In the genomic region with DNA sequence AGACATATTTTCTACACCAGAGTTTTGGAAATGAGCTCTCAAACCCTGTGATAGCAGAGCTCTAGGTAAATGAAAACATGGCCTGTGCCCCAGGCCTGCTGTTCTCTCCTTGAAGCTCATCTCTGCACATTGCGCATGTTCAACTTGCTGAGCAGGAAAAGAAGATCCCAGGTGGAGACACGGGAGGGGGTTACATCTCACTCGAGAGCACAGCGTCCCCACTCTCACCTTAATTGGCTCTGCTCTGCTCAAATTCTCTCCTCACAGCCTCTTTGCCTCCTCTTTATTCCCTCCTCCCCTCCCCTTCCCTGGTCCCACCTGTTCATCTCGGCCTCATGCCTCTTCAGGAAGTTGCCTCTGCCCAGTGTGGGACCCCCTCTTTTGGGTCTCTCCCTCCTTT, we compare ENCODE assay signal across 1 cellular context.
TF ChIP-seq lines count a peak whose summit lies in the region.

No MANE protein-coding gene starts in this region.

TF ChIP-seq in H1, 55 proteins besides CTCF, POLR2A, EP300 and RAD21:
- TF ChIP-seq, protein P1, sequence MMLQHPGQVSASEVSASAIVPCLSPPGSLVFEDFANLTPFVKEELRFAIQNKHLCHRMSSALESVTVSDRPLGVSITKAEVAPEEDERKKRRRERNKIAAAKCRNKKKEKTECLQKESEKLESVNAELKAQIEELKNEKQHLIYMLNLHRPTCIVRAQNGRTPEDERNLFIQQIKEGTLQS (IDR thresholded peaks at IDR 0.05; ENCODE audit: insufficient read depth, low read depth, low read length), result no peak
- TF ChIP-seq CBX5 (IDR thresholded peaks at IDR 0.05; ENCODE audit: low read depth, low read length) (no peak), CBX8 (IDR thresholded peaks at IDR 0.05; ENCODE audit: borderline replicate concordance, low read depth, low read length) (no peak), ZNF274 (IDR thresholded peaks at IDR 0.05; ENCODE audit: borderline replicate concordance, extremely low read depth, low read length) (no peak), SIRT6 (IDR thresholded peaks at IDR 0.05; ENCODE audit: low read length) (no peak), FOSL1 (IDR thresholded peaks at IDR 0.05; ENCODE audit: insufficient read depth, low read depth, low read length) (no peak), GTF2F1 (IDR thresholded peaks at IDR 0.05; ENCODE audit: borderline replicate concordance, low read depth, low read length) (no peak), SUZ12 (IDR thresholded peaks at IDR 0.05; ENCODE audit: low read length) (no peak), SIN3A (conservative IDR thresholded peaks at IDR 0.05 in 1 of 2, IDR thresholded peaks at IDR 0.05 in 1 of 2; ENCODE audit: low read depth in 1 of 2, low read length in 2 of 2) (no peak), SP2 (IDR thresholded peaks at IDR 0.05; ENCODE audit: low read length) (no peak)
- TF ChIP-seq, protein P2, sequence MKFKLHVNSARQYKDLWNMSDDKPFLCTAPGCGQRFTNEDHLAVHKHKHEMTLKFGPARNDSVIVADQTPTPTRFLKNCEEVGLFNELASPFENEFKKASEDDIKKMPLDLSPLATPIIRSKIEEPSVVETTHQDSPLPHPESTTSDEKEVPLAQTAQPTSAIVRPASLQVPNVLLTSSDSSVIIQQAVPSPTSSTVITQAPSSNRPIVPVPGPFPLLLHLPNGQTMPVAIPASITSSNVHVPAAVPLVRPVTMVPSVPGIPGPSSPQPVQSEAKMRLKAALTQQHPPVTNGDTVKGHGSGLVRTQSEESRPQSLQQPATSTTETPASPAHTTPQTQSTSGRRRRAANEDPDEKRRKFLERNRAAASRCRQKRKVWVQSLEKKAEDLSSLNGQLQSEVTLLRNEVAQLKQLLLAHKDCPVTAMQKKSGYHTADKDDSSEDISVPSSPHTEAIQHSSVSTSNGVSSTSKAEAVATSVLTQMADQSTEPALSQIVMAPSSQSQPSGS (IDR thresholded peaks at IDR 0.05; ENCODE audit: low read length), result no peak
